In the genomic region with DNA sequence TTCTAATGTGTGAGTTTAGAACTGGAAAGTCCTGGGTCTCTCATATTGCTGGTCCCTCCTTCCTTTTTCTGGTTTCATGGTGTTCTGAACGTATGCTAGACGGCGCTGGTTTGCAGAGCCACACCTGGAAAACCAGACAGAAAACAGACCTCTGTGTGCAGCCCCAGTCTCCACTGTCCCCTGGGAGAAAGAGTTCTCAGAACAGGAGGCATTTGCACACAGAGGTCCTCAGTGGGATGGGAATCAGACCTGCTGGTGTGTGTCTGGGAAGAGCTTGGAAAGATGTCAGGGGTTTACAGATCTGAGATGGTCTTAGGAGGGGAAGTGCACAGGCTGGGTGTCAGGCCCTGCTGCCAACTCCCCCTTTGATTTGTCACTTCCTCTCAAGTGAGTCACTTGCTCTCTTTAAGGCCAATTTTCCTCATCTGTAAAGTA, we compare ENCODE assay signal across 12 cellular contexts. TPM values are rescaled to one million over a fixed set of nuclear protein-coding genes. Genes with fewer than 3 reads are reported as not detected.
DNase-seq lines count a peak whose midpoint lies in the region; ATAC-seq and TF ChIP-seq lines count a peak whose summit lies in the region.
"Had no signal": no experiment of that assay in that cellular context is flagged by ENCODE, and none has a peak within 500 bp of the region (broad histone marks: within the 10 kb centered on the region; RNA-seq: fewer than 3 reads in every experiment).

No MANE protein-coding gene starts in this region.

- no peaks in the 10 kb centered on the region for H3K36me3 Mint-ChIP-seq in activated T-cell treated with anti-CD3 and anti-CD28 coated beads, Interleukin-2, amount 50 U/mL, for 4 hours (ENCODE audit: insufficient read depth)
- H3K36me3 Mint-ChIP-seq in naive B cell = peaks cover 4 to 14% of the 10 kb centered on the region in 2 donors

- H3K4me3 Mint-ChIP-seq in activated T-cell treated with anti-CD3 and anti-CD28 coated beads, Interleukin-2, amount 50 U/mL, for 4 hours = peak overlapping the region; percentile 40
- H3K4me3 Mint-ChIP-seq in naive B cell = peak overlapping the region; percentile 20 to 79 (median 32)

- peaks cover 0 to 16% (median 0%) of the 10 kb centered on the region in 3 donors for H3K4me1 ChIP-seq in esophagus squamous epithelium
- H3K4me1 ChIP-seq: A549, right atrium auricular region had no signal

- H3K4me1 Mint-ChIP-seq in activated T-cell treated with anti-CD3 and anti-CD28 coated beads, Interleukin-2, amount 50 U/mL, for 4 hours (ENCODE audit: low read depth) = peaks cover 45% of the 10 kb centered on the region
- peaks cover 23 to 34% (median 33%) of the 10 kb centered on the region in 3 donors for H3K4me1 Mint-ChIP-seq in naive B cell

- peaks cover 0 to 14% (median 12%) of the 10 kb centered on the region in 3 donors for H3K9me3 ChIP-seq in esophagus squamous epithelium

- H3K27me3 ChIP-seq in esophagus squamous epithelium = no peaks in the 10 kb centered on the region
- H3K27me3 ChIP-seq: right atrium auricular region, SJSA1 had no signal

- no peak for TF ChIP-seq POLR2A in esophagus squamous epithelium (IDR thresholded peaks at IDR 0.05)

- peak; percentile 85 to 92 for ATAC-seq in activated T-cell treated with anti-CD3 and anti-CD28 coated beads, Interleukin-2, amount 50 U/mL, for 4 hours
- peak; percentile 67 to 76 for ATAC-seq in naive B cell (ENCODE audit: low read depth in 2 of 2)
- no peak for ATAC-seq in GM19452 (IDR thresholded peaks at IDR 0.05; ENCODE audit: unreplicated experiment)
- ATAC-seq: A549 had no signal

- H3K27ac ChIP-seq in esophagus squamous epithelium = no peak overlapping the region
- H3K27ac ChIP-seq: A549, right atrium auricular region, SJSA1 had no signal

- WGBS in esophagus squamous epithelium, 2 donors = 88% methylated on average over 3 of the region's 3 CpGs; no CpG with 5 or more reads in 1 of the 2 donors

- H3K27me3 Mint-ChIP-seq in activated T-cell treated with anti-CD3 and anti-CD28 coated beads, Interleukin-2, amount 50 U/mL, for 4 hours (ENCODE audit: low read depth) = no peaks in the 10 kb centered on the region
- no peaks in the 10 kb centered on the region for H3K27me3 Mint-ChIP-seq in naive B cell

- peaks cover 14% of the 10 kb centered on the region for H3K9me3 Mint-ChIP-seq in activated T-cell treated with anti-CD3 and anti-CD28 coated beads, Interleukin-2, amount 50 U/mL, for 4 hours
- H3K9me3 Mint-ChIP-seq in naive B cell = peaks cover 5 to 26% (median 16%) of the 10 kb centered on the region in 7 donors

- DNase-seq in SKM-1 treated with dmso at 0.1 percent for 144 hours (lab: John Stamatoyannopoulos, UW; ENCODE audit: unreplicated experiment) (peak; percentile 39), SKM-1 (lab: John Stamatoyannopoulos, UW; ENCODE audit: unreplicated experiment) (no peak), Kasumi-1 (lab: John Stamatoyannopoulos, UW) (peak; percentile 68 to 76), naive B cell (peak; percentile 42), esophagus squamous epithelium (lab: John Stamatoyannopoulos, UW) (no peak), midbrain (lab: John Stamatoyannopoulos, UW) (no peak)
- peak; percentile 24 for DNase-seq in activated T-cell treated with anti-CD3 and anti-CD28 coated beads, Interleukin-2, amount 50 U/mL, for 4 hours
- DNase-seq: NCI-H1417 treated with DMSO at 0.1 percent for 48 hours had no signal

- peak overlapping the region; percentile 7 to 95 (median 85) for H3K27ac Mint-ChIP-seq in naive B cell

- intact Hi-C loops in esophagus squamous epithelium (cut with DNase I) = no loop called here

- no peak for TF ChIP-seq CTCF in esophagus squamous epithelium (IDR thresholded peaks at IDR 0.05)

- H3K36me3 ChIP-seq in esophagus squamous epithelium = no peaks in the 10 kb centered on the region
- H3K36me3 ChIP-seq: right atrium auricular region, SJSA1 had no signal

- H3K4me3 ChIP-seq in esophagus squamous epithelium = no peak overlapping the region
- H3K4me3 ChIP-seq: A549, right atrium auricular region, SJSA1 had no signal

RNA-seq across cellular contexts. Expression of a gene that starts 14.9 kb away (rescaled TPM):
- total RNA-seq in activated T-cell treated with anti-CD3 and anti-CD28 coated beads, Interleukin-2, amount 50 U/mL, for 4 hours = 10 to 100 TPM; 28.1 to 32.9 (median 32.3) TPM
- polyA plus RNA-seq in naive B cell (ENCODE audit: low read depth in 6 of 6) = 10 to 100 TPM; 35.4 to 69.2 (median 66.6) TPM
- 10 to 100 TPM; 21.9 to 38.9 (median 25.2) TPM for total RNA-seq in esophagus squamous epithelium
- total RNA-seq: SJSA1 had no signal

Comparison
In these comparisons a context has a peak if more than half of its experiments do, and no peak if none do; other contexts are left out.
1. DNase-seq: peak in SKM-1 treated with dmso at 0.1 percent for 144 hours (single experiment), Kasumi-1 (2 of 2), activated T-cell treated with anti-CD3 and anti-CD28 coated beads, Interleukin-2, amount 50 U/mL, for 4 hours (single experiment) and naive B cell (single experiment); none in SKM-1 (single experiment), esophagus squamous epithelium (single experiment) and midbrain (single experiment).